40 cellular contexts compared by ENCODE assay signal in genomic region chr12:56484566-56484965, GRCh38. TPM values are rescaled to one million over a fixed set of nuclear protein-coding genes. Genes with fewer than 3 reads are reported as not detected.
"Had no signal": no experiment of that assay in that cellular context is flagged by ENCODE, and none has a peak within 500 bp of the region (broad histone marks: within the 10 kb centered on the region; RNA-seq: fewer than 3 reads in every experiment).

No MANE protein-coding gene starts in this region.

- DNase-seq: activated effector memory CD4-positive, alpha-beta T cell treated with anti-CD3 and anti-CD28 coated beads, Interleukin-2, amount 50 U/mL, for 16 hours; activated effector memory CD4-positive, alpha-beta T cell treated with Interleukin-2 at 50 U/mL for 16 hours; activated gamma-delta T cell; activated gamma-delta T cell treated with Interleukin-2 at 50 U/mL for 16 hours; activated naive CD4-positive, alpha-beta T cell; activated naive CD4-positive, alpha-beta T cell treated with anti-CD3 and anti-CD28 coated beads for 36 hours; activated naive CD4-positive, alpha-beta T cell treated with anti-CD3 and anti-CD28 coated beads, Interleukin-2, amount 50 U/mL, for 16 hours; activated naive CD4-positive, alpha-beta T cell treated with Interleukin-2 at 50 U/mL for 16 hours; activated naive CD8-positive, alpha-beta T cell treated with anti-CD3 and anti-CD28 coated beads for 36 hours; activated naive CD8-positive, alpha-beta T cell treated with anti-CD3 and anti-CD28 coated beads, Interleukin-2, amount 10 ng/mL, durations not matched to agents 7 days and 5 days; activated naive CD8-positive, alpha-beta T cell treated with anti-CD3 and anti-CD28 coated beads, Interleukin-2, amount 50 U/mL, for 24 hours; activated T-cell treated with anti-CD3 and anti-CD28 coated beads, Interleukin-2, amount 50 U/mL, for 1 hour; activated T-cell treated with anti-CD3 and anti-CD28 coated beads, Interleukin-2, amount 50 U/mL, for 24 hours; activated T-cell treated with anti-CD3 and anti-CD28 coated beads, Interleukin-2, amount 50 U/mL, for 4 hours; activated T-cell treated with anti-CD3 and anti-CD28 coated beads, Interleukin-2, amount 50 U/mL, for 48 hours; activated T-cell treated with anti-CD3 and anti-CD28 coated beads, Interleukin-2, amount 50 U/mL, for 72 hours; adrenal gland; amniotic stem cell; amygdala; anterior cingulate cortex; aorta; body of pancreas; brain microvascular endothelial cell; caudate nucleus; central memory CD4-positive, alpha-beta T cell; cerebellar nuclear complex had no signal

- H3K9me3 Mint-ChIP-seq: activated naive CD8-positive, alpha-beta T cell treated with anti-CD3 and anti-CD28 coated beads, Interleukin-2, amount 50 U/mL, for 24 hours; activated T-cell treated with anti-CD3 and anti-CD28 coated beads, Interleukin-2, amount 50 U/mL, for 4 hours; activated T-helper 1 cell treated with anti-CD3 and anti-CD28 coated beads, Interleukin-12 subunit alpha, Interleukin-12 subunit beta, Interleukin-2, Interleukin-4 antibody, amounts not matched to agents 30 ng/mL and 10 ng/mL and 1 ng/mL, durations not matched to agents 14 hours and 24 hours and 36 hours; activated T-helper 2 cell treated with anti-CD3 and anti-CD28 coated beads, Interferon-gamma antibody, Interleukin-2, Interleukin-4, amounts not matched to agents 10 μg/mL and 5 μg/mL and 100 μg/mL, durations not matched to agents 14 hours and 24 hours and 36 hours; central memory CD8-positive, alpha-beta T cell had no signal

- ATAC-seq: activated naive CD4-positive, alpha-beta T cell treated with anti-CD3 and anti-CD28 coated beads, Interleukin-2, amount 50 U/mL, for 72 hours; activated naive CD8-positive, alpha-beta T cell treated with anti-CD3 and anti-CD28 coated beads, Interleukin-2, amount 50 U/mL, for 24 hours; activated T-cell treated with anti-CD3 and anti-CD28 coated beads, Interleukin-2, amount 50 U/mL, for 4 hours; activated T-cell treated with anti-CD3 and anti-CD28 coated beads, Interleukin-2, amount 50 U/mL, for 72 hours; body of pancreas had no signal

- H3K27me3 Mint-ChIP-seq: activated naive CD8-positive, alpha-beta T cell; central memory CD8-positive, alpha-beta T cell had no signal

- H3K36me3 ChIP-seq: adrenal gland, ascending aorta, brain microvascular endothelial cell, breast epithelium, cardiac muscle cell had no signal

- H3K27ac ChIP-seq: adrenal gland, ascending aorta, body of pancreas, brain microvascular endothelial cell, breast epithelium, cardiac muscle cell had no signal

- H3K27me3 ChIP-seq: adrenal gland, ascending aorta, body of pancreas, breast epithelium had no signal

- H3K4me3 Mint-ChIP-seq: activated naive CD4-positive, alpha-beta T cell treated with anti-CD3 and anti-CD28 coated beads for 36 hours; activated naive CD8-positive, alpha-beta T cell; activated naive CD8-positive, alpha-beta T cell treated with anti-CD3 and anti-CD28 coated beads for 36 hours; activated naive CD8-positive, alpha-beta T cell treated with anti-CD3 and anti-CD28 coated beads, Interleukin-2, amount 10 ng/mL, durations not matched to agents 7 days and 5 days; activated naive CD8-positive, alpha-beta T cell treated with anti-CD3 and anti-CD28 coated beads, Interleukin-2, amount 50 U/mL, for 24 hours; activated T-cell treated with anti-CD3 and anti-CD28 coated beads, Interleukin-2, amount 50 U/mL, for 24 hours; activated T-cell treated with anti-CD3 and anti-CD28 coated beads, Interleukin-2, amount 50 U/mL, for 4 hours; activated T-cell treated with anti-CD3 and anti-CD28 coated beads, Interleukin-2, amount 50 U/mL, for 72 hours; activated T-helper 1 cell treated with anti-CD3 and anti-CD28 coated beads, Interleukin-12 subunit alpha, Interleukin-12 subunit beta, Interleukin-2, Interleukin-4 antibody, amounts not matched to agents 30 ng/mL and 10 ng/mL and 1 ng/mL, durations not matched to agents 14 hours and 24 hours and 36 hours; central memory CD8-positive, alpha-beta T cell had no signal

- FAIRE-seq: astrocyte, bronchial epithelial cell, colon had no signal

- H3K27ac Mint-ChIP-seq: activated naive CD4-positive, alpha-beta T cell treated with anti-CD3 and anti-CD28 coated beads for 36 hours; activated naive CD4-positive, alpha-beta T cell treated with anti-CD3 and anti-CD28 coated beads, Interleukin-2, amount 50 U/mL, for 72 hours; activated naive CD8-positive, alpha-beta T cell; activated naive CD8-positive, alpha-beta T cell treated with anti-CD3 and anti-CD28 coated beads for 36 hours; activated naive CD8-positive, alpha-beta T cell treated with anti-CD3 and anti-CD28 coated beads, Interleukin-2, amount 10 ng/mL, durations not matched to agents 7 days and 5 days; activated naive CD8-positive, alpha-beta T cell treated with anti-CD3 and anti-CD28 coated beads, Interleukin-2, amount 50 U/mL, for 24 hours; activated T-cell treated with anti-CD3 and anti-CD28 coated beads, Interleukin-2, amount 50 U/mL, for 24 hours; activated T-cell treated with anti-CD3 and anti-CD28 coated beads, Interleukin-2, amount 50 U/mL, for 72 hours; activated T-helper 1 cell treated with anti-CD3 and anti-CD28 coated beads, Interleukin-12 subunit alpha, Interleukin-12 subunit beta, Interleukin-2, Interleukin-4 antibody, amounts not matched to agents 30 ng/mL and 10 ng/mL and 1 ng/mL, durations not matched to agents 14 hours and 24 hours and 36 hours; activated T-helper 2 cell treated with anti-CD3 and anti-CD28 coated beads, Interferon-gamma antibody, Interleukin-2, Interleukin-4, amounts not matched to agents 10 μg/mL and 5 μg/mL and 100 μg/mL, durations not matched to agents 14 hours and 24 hours and 36 hours; brain had no signal

- H3K36me3 Mint-ChIP-seq: activated naive CD8-positive, alpha-beta T cell; brain had no signal

- H3K4me3 ChIP-seq: adrenal gland, ascending aorta, body of pancreas, breast epithelium, cardiac muscle cell had no signal

- H3K4me1 ChIP-seq: breast epithelium had no signal

- H3K9me3 ChIP-seq: adrenal gland, ascending aorta, body of pancreas, breast epithelium had no signal

RNA-seq across cellular contexts. Expression of gene GLS2, which starts 3.4 kb away (rescaled TPM):
- total RNA-seq: ascending aorta had no signal

RNA-seq across cellular contexts. Expression of gene MIP, which starts 30.1 kb away (rescaled TPM):
- total RNA-seq: activated naive CD4-positive, alpha-beta T cell treated with anti-CD3 and anti-CD28 coated beads for 36 hours; activated naive CD4-positive, alpha-beta T cell treated with anti-CD3 and anti-CD28 coated beads, Interleukin-2, amount 50 U/mL, for 72 hours; activated naive CD8-positive, alpha-beta T cell treated with anti-CD3 and anti-CD28 coated beads for 36 hours; activated naive CD8-positive, alpha-beta T cell treated with anti-CD3 and anti-CD28 coated beads, Interleukin-2, amount 10 ng/mL, durations not matched to agents 7 days and 5 days; activated T-cell treated with anti-CD3 and anti-CD28 coated beads, Interleukin-2, amount 50 U/mL, for 72 hours; activated T-helper 1 cell treated with anti-CD3 and anti-CD28 coated beads, Interleukin-12 subunit alpha, Interleukin-12 subunit beta, Interleukin-2, Interleukin-4 antibody, amounts not matched to agents 30 ng/mL and 10 ng/mL and 1 ng/mL, durations not matched to agents 14 hours and 24 hours and 36 hours; activated T-helper 2 cell treated with anti-CD3 and anti-CD28 coated beads, Interferon-gamma antibody, Interleukin-2, Interleukin-4, amounts not matched to agents 10 μg/mL and 5 μg/mL and 100 μg/mL, durations not matched to agents 14 hours and 24 hours and 36 hours; aorta; ascending aorta; astrocyte; body of pancreas; breast epithelium; cardiac muscle cell; cerebellum; chondrocyte had no signal
- polyA plus RNA-seq: aorta had no signal
